In the genomic region with DNA sequence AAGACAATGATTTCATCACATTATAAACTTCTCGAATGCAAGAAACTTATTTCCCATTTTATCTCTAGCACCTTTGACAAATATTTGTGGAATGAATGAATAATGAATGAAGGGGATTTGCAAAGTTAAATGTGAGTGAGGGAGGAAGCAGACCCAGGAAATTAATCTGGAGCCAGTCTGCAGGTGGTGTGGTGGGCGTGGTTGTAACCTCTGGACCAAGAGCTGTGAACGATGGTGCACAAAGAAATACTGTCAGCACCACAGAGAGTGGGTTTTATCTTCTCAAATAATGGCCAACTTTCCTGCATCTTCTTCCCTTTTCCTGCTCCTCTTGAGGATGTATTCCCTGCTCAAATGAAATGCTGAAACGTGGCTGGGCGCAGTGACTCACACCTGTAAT, we compare ENCODE assay signal across 14 cellular contexts.
"Had no signal": no experiment of that assay in that cellular context is flagged by ENCODE, and none has a peak within 500 bp of the region (broad histone marks: within the 10 kb centered on the region; RNA-seq: fewer than 3 reads in every experiment).

No MANE protein-coding gene starts in this region.

- H3K27me3 Mint-ChIP-seq: activated naive CD8-positive, alpha-beta T cell had no signal

- H3K9me3 ChIP-seq: psoas muscle, suprapubic skin had no signal

- ATAC-seq: activated CD4-positive, CD25-positive, alpha-beta regulatory T cell treated with anti-CD3 and anti-CD28 coated beads, Interleukin-2, amount 50 U/mL, for 24 hours; activated CD8-positive, alpha-beta T cell treated with anti-CD3 and anti-CD28 coated beads, Interleukin-2, amount 10 ng/mL, durations not matched to agents 7 days and 5 days; foreskin keratinocyte; natural killer cell treated with Interleukin-12 subunit alpha and Interleukin-12 subunit beta and Interleukin-15 and Interleukin-18, amount 100 ng/mL, for 72 hours; psoas muscle; sciatic nerve had no signal

- H3K36me3 Mint-ChIP-seq: activated naive CD8-positive, alpha-beta T cell; natural killer cell treated with Interleukin-12 subunit alpha and Interleukin-12 subunit beta and Interleukin-15 and Interleukin-18, amount 100 ng/mL, for 72 hours had no signal

- H3K27ac ChIP-seq: breast epithelium, esophagus squamous epithelium, foreskin keratinocyte, psoas muscle, suprapubic skin had no signal

- H3K27ac Mint-ChIP-seq: activated CD8-positive, alpha-beta T cell treated with anti-CD3 and anti-CD28 coated beads, Interleukin-2, amount 10 ng/mL, durations not matched to agents 7 days and 5 days; activated naive CD8-positive, alpha-beta T cell had no signal

- H3K4me1 ChIP-seq: breast epithelium, foreskin keratinocyte had no signal

- H3K4me3 ChIP-seq: breast epithelium, esophagus squamous epithelium, psoas muscle, suprapubic skin, upper lobe of left lung had no signal

- H3K36me3 ChIP-seq: breast epithelium, esophagus squamous epithelium, suprapubic skin, upper lobe of left lung had no signal

- H3K4me3 Mint-ChIP-seq: activated CD8-positive, alpha-beta T cell treated with anti-CD3 and anti-CD28 coated beads, Interleukin-2, amount 10 ng/mL, durations not matched to agents 7 days and 5 days; activated naive CD8-positive, alpha-beta T cell; natural killer cell treated with Interleukin-12 subunit alpha and Interleukin-12 subunit beta and Interleukin-15 and Interleukin-18, amount 100 ng/mL, for 72 hours had no signal

- DNase-seq: activated CD8-positive, alpha-beta T cell treated with anti-CD3 and anti-CD28 coated beads, Interleukin-2, amount 10 ng/mL, durations not matched to agents 7 days and 5 days; activated gamma-delta T cell; anterior cingulate cortex; esophagus squamous epithelium; foreskin keratinocyte; psoas muscle; stimulated activated CD4-positive, alpha-beta T cell treated with anti-CD3 and anti-CD28 coated beads, Interleukin-12 subunit alpha, Interleukin-12 subunit beta, amount 100 ng/mL, for 4 hours; upper lobe of left lung had no signal

- H3K27me3 ChIP-seq: breast epithelium, foreskin keratinocyte, suprapubic skin, upper lobe of left lung had no signal
